ENCODE assay signal across 18 cellular contexts in genomic region chr11:35548925-35549561, GRCh38. TPM values are rescaled to one million over a fixed set of nuclear protein-coding genes. Genes with fewer than 3 reads are reported as not detected.
DNase-seq lines count a peak whose midpoint lies in the region; ATAC-seq, FAIRE-seq and TF ChIP-seq lines count a peak whose summit lies in the region.
"Had no signal": no experiment of that assay in that cellular context is flagged by ENCODE, and none has a peak within 500 bp of the region (broad histone marks: within the 10 kb centered on the region; RNA-seq: fewer than 3 reads in every experiment).

No MANE protein-coding gene starts in this region.

- H3K4me1 Mint-ChIP-seq in astrocyte (ENCODE audit: low read depth, unreplicated experiment) = peaks cover 27% of the 10 kb centered on the region
- H3K4me1 Mint-ChIP-seq: activated naive CD8-positive, alpha-beta T cell treated with anti-CD3 and anti-CD28 coated beads for 36 hours had no signal

- H3K27ac Mint-ChIP-seq in astrocyte (ENCODE audit: unreplicated experiment) = peak overlapping the region; percentile 50
- H3K27ac Mint-ChIP-seq: activated naive CD8-positive, alpha-beta T cell treated with anti-CD3 and anti-CD28 coated beads for 36 hours had no signal

- no peak for ATAC-seq in right cardiac atrium
- ATAC-seq in stimulated activated naive CD8-positive, alpha-beta T cell treated with anti-CD3 and anti-CD28 coated beads, Interleukin-15, Interleukin-2, amounts not matched to agents 100 U/mL and 50 U/mL, for 24 hours = no peak
- ATAC-seq: K562 had no signal

- H3K36me3 ChIP-seq in left ventricle myocardium inferior (no peaks in the 10 kb centered on the region), astrocyte (ENCODE audit: insufficient read depth, low read length) (no peaks in the 10 kb centered on the region), smooth muscle cell (ENCODE audit: low read depth) (no peaks in the 10 kb centered on the region)

- no peak overlapping the region for H3K4me3 Mint-ChIP-seq in astrocyte (ENCODE audit: unreplicated experiment)
- H3K4me3 Mint-ChIP-seq: activated naive CD8-positive, alpha-beta T cell treated with anti-CD3 and anti-CD28 coated beads for 36 hours had no signal

- H3K4me1 ChIP-seq in left ventricle myocardium inferior (peaks cover 14% of the 10 kb centered on the region), right cardiac atrium (ENCODE audit: control insufficient read depth, insufficient read depth, low read length) (peaks cover 2% of the 10 kb centered on the region), astrocyte (ENCODE audit: insufficient read depth, low read length) (peaks cover 20% of the 10 kb centered on the region), smooth muscle cell (ENCODE audit: low read depth) (peaks cover 43% of the 10 kb centered on the region)

- H3K9me3 Mint-ChIP-seq in astrocyte (ENCODE audit: unreplicated experiment) = peaks cover 3% of the 10 kb centered on the region
- H3K9me3 Mint-ChIP-seq: activated naive CD8-positive, alpha-beta T cell treated with anti-CD3 and anti-CD28 coated beads for 36 hours had no signal

- H2AFZ ChIP-seq in astrocyte (ENCODE audit: low read depth, low read length) (no peak overlapping the region), smooth muscle cell (ENCODE audit: low read depth) (no peak overlapping the region)

- H4K20me1 ChIP-seq in astrocyte (ENCODE audit: insufficient read depth, low read length) (no peaks in the 10 kb centered on the region), smooth muscle cell (ENCODE audit: low read depth) (no peaks in the 10 kb centered on the region)

- peaks cover 17% of the 10 kb centered on the region for H3F3A ChIP-seq in smooth muscle cell (ENCODE audit: low read depth)

- intact Hi-C loops in left ventricle myocardium inferior (cut with micrococcal nuclease) (no loop called here), right cardiac atrium (cut with DNase I) (no loop called here)

- H3K79me2 ChIP-seq in astrocyte (ENCODE audit: insufficient read depth, low read length) = no peaks in the 10 kb centered on the region
- no peaks in the 10 kb centered on the region for H3K79me2 ChIP-seq in smooth muscle cell (ENCODE audit: low read depth)

- H3K4me2 ChIP-seq in astrocyte (ENCODE audit: low read length) (peak overlapping the region; percentile 33), smooth muscle cell (peak overlapping the region; percentile 14)

- H3K4me3 ChIP-seq in left ventricle myocardium inferior (no peak overlapping the region), right cardiac atrium (ENCODE audit: low read length) (no peak overlapping the region), astrocyte (ENCODE audit: insufficient read depth, low read depth, low read length) (no peak overlapping the region), fibroblast of villous mesenchyme (ENCODE audit: low read depth, low read length) (no peak overlapping the region), smooth muscle cell (no peak overlapping the region)
- H3K4me3 ChIP-seq: K562 had no signal

- FAIRE-seq in astrocyte (lab: Jason Lieb, UNC) (peak; percentile 73), GM19239 (lab: Jason Lieb, UNC) (no peak)
- FAIRE-seq: A204.1, K562, kidney had no signal

- H3K27ac ChIP-seq in left ventricle myocardium inferior (replicated peaks) = peak overlapping the region; percentile 42
- no peak overlapping the region for H3K27ac ChIP-seq in right cardiac atrium (ENCODE audit: low read length)
- H3K27ac ChIP-seq in astrocyte (ENCODE audit: low read depth, low read length) = peak overlapping the region; percentile 68
- H3K27ac ChIP-seq in smooth muscle cell (ENCODE audit: low read depth) = peak overlapping the region; percentile 71

- H3K27me3 ChIP-seq in left ventricle myocardium inferior (ENCODE audit: low read depth) (peaks cover 45% of the 10 kb centered on the region), right cardiac atrium (ENCODE audit: control insufficient read depth, insufficient read depth) (no peaks in the 10 kb centered on the region), astrocyte (ENCODE audit: insufficient read depth, low read length) (no peaks in the 10 kb centered on the region), smooth muscle cell (ENCODE audit: low read depth) (no peaks in the 10 kb centered on the region)

- WGBS in right cardiac atrium = 57% methylated on average over 4 of the region's 4 CpGs
- WGBS in smooth muscle cell (ENCODE audit: low lambda C conversion rate) = 15% methylated on average over 4 of the region's 4 CpGs

- H3K9ac ChIP-seq in astrocyte (ENCODE audit: low read length) (peak overlapping the region; percentile 51), smooth muscle cell (ENCODE audit: low read depth) (no peak overlapping the region)

- H3K36me3 Mint-ChIP-seq in astrocyte (ENCODE audit: low read depth, unreplicated experiment) = no peaks in the 10 kb centered on the region
- H3K36me3 Mint-ChIP-seq: activated naive CD8-positive, alpha-beta T cell treated with anti-CD3 and anti-CD28 coated beads for 36 hours had no signal

- TF ChIP-seq CTCF in left ventricle myocardium inferior (IDR thresholded peaks at IDR 0.05; ENCODE audit: borderline replicate concordance) = no peak
- TF ChIP-seq CTCF in astrocyte (IDR thresholded peaks at IDR 0.05; ENCODE audit: insufficient read depth, low read depth, low read length) = no peak
- no peak for TF ChIP-seq CTCF in fibroblast of villous mesenchyme (IDR thresholded peaks at IDR 0.05; ENCODE audit: insufficient read depth, low read depth, low read length)
- TF ChIP-seq CTCF in smooth muscle cell (IDR thresholded peaks at IDR 0.05; ENCODE audit: borderline replicate concordance, insufficient read depth, poor library complexity, severe bottlenecking) = no peak

- no peaks in the 10 kb centered on the region for H3K9me3 ChIP-seq in left ventricle myocardium inferior (replicated peaks)
- H3K9me3 ChIP-seq in right cardiac atrium (ENCODE audit: control insufficient read depth, low read length) = no peaks in the 10 kb centered on the region
- H3K9me3 ChIP-seq in astrocyte (ENCODE audit: insufficient read depth, low read depth, low read length) = no peaks in the 10 kb centered on the region
- no peaks in the 10 kb centered on the region for H3K9me3 ChIP-seq in smooth muscle cell (replicated peaks; ENCODE audit: low read depth)

- H3K27me3 Mint-ChIP-seq in astrocyte (ENCODE audit: low read depth, unreplicated experiment) = no peaks in the 10 kb centered on the region

- no peak for DNase-seq in left ventricle myocardium inferior
- DNase-seq in right cardiac atrium = no peak
- no peak for DNase-seq in astrocyte (ENCODE audit: low read depth)
- peak; percentile 29 for DNase-seq in fibroblast of villous mesenchyme (ENCODE audit: low read depth)
- no peak for DNase-seq in smooth muscle cell (lab: John Stamatoyannopoulos, UW; ENCODE audit: unreplicated experiment)
- DNase-seq in stimulated activated naive CD8-positive, alpha-beta T cell treated with anti-CD3 and anti-CD28 coated beads, Interleukin-15, Interleukin-2, amounts not matched to agents 100 U/mL and 50 U/mL, for 24 hours = no peak
- DNase-seq in GM19239 (ENCODE audit: insufficient read length, low spot score) = no peak
- DNase-seq in activated CD8-positive, alpha-beta memory T cell treated with anti-CD3 and anti-CD28 coated beads, Interleukin-2, amount 50 U/mL, for 4 hours = no peak
- DNase-seq: activated CD4-positive, alpha-beta T cell treated with anti-CD3 and anti-CD28 coated beads for 48 hours; activated naive CD8-positive, alpha-beta T cell treated with anti-CD3 and anti-CD28 coated beads for 36 hours; caudate nucleus; kidney; NCI-H1092; SIG-M5; stimulated activated CD4-positive, alpha-beta T cell treated with anti-CD3 and anti-CD28 coated beads, Interleukin-12 subunit alpha, Interleukin-12 subunit beta, amount 100 ng/mL, for 4 hours; stimulated activated naive CD4-positive, alpha-beta T cell treated with Interleukin-2 at 50 U/mL for 16 hours had no signal

RNA-seq across cellular contexts. Expression of gene PAMR1, which starts 23.6 kb away (rescaled TPM):
- total RNA-seq in left ventricle myocardium inferior (12.9 TPM), right cardiac atrium (10 to 100 TPM in 1 of 4 donors, 1 to 10 TPM in 3; 6.8 to 23.6 (median 8.9) TPM), astrocyte (12.6 and 18.0 TPM in 2 replicates), fibroblast of villous mesenchyme (416 and 493 TPM in 2 replicates), smooth muscle cell (87.7 and 92.7 TPM in 2 replicates)
- polyA plus RNA-seq in right cardiac atrium (5.7 TPM), smooth muscle cell (93.2 and 128 TPM in 2 replicates)
- total RNA-seq: activated naive CD8-positive, alpha-beta T cell treated with anti-CD3 and anti-CD28 coated beads for 36 hours; K562 had no signal
- polyA plus RNA-seq: K562 had no signal
